In the genomic region with DNA sequence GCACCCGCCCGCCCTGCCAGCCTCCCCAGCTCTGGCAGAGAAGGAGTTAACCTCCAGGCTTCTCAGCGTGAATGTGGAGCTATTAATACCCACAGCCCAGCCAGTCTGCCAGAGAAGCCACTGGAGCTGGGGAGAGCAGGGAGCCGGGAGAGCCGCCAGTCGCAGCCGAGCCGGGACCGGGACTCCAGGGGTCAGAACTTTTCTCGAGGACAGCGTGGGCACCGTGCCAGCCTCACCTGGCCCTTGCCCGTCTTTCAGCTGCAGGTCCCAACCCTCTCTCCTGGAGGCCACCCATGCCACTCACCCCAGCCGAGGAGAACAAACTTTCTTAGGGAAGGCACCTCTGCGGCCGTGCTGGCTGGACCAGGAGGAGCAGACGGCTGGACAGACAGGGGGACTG, we compare ENCODE assay signal across 12 cellular contexts.
DNase-seq lines count a peak whose midpoint lies in the region; TF ChIP-seq lines count a peak whose summit lies in the region.
"Had no signal": no experiment of that assay in that cellular context is flagged by ENCODE, and none has a peak within 500 bp of the region (broad histone marks: within the 10 kb centered on the region; RNA-seq: fewer than 3 reads in every experiment).

No MANE protein-coding gene starts in this region.

- peaks cover 10% of the 10 kb centered on the region for H3K27me3 Mint-ChIP-seq in nephron (ENCODE audit: low read depth)
- H3K27me3 Mint-ChIP-seq: activated CD8-positive, alpha-beta T cell treated with anti-CD3 and anti-CD28 coated beads for 36 hours had no signal

- no peak overlapping the region for H3K27ac Mint-ChIP-seq in nephron
- H3K27ac Mint-ChIP-seq: activated CD8-positive, alpha-beta T cell treated with anti-CD3 and anti-CD28 coated beads for 36 hours had no signal

- peak; percentile 9 for DNase-seq in AG10803 (ENCODE audit: low read depth)
- peak; percentile 29 for DNase-seq in NCI-H2227 treated with DMSO at 0.1 percent for 48 hours (lab: John Stamatoyannopoulos, UW)
- DNase-seq in fibroblast of gingiva (ENCODE audit: low read depth): peak; percentile 13
- no peak for DNase-seq in NCI-H345 treated with DMSO at 0.1 percent for 48 hours (lab: John Stamatoyannopoulos, UW; ENCODE audit: unreplicated experiment)
- no peak for DNase-seq in GM10266 (ENCODE audit: extremely low spot score)
- DNase-seq in RKO (ENCODE audit: low spot score): no peak
- DNase-seq in activated gamma-delta T cell (lab: John Stamatoyannopoulos, UW): no peak
- DNase-seq: activated CD8-positive, alpha-beta T cell treated with anti-CD3 and anti-CD28 coated beads for 36 hours; NCI-H1436; stimulated activated CD8-positive, alpha-beta memory T cell treated with anti-CD3 and anti-CD28 coated beads, Interleukin-4, amount 100 ng/mL, for 48 hours had no signal

- no peaks in the 10 kb centered on the region for H3K9me3 Mint-ChIP-seq in nephron
- H3K9me3 Mint-ChIP-seq: activated CD8-positive, alpha-beta T cell treated with anti-CD3 and anti-CD28 coated beads for 36 hours; central memory CD8-positive, alpha-beta T cell had no signal

- TF ChIP-seq CTCF in AG10803 (conservative IDR thresholded peaks at IDR 0.05; ENCODE audit: low read length) (no peak), nephron (IDR thresholded peaks at IDR 0.05; ENCODE audit: unreplicated experiment in 3 of 3) (no peak), GM10266 (IDR thresholded peaks at IDR 0.05; ENCODE audit: control insufficient read depth, insufficient read depth, low read depth, missing control alignments) (no peak)

- H3K36me3 Mint-ChIP-seq in nephron (ENCODE audit: low read depth): no peaks in the 10 kb centered on the region

- peaks cover 7% of the 10 kb centered on the region for H3K4me1 Mint-ChIP-seq in nephron

- peak overlapping the region; percentile 20 to 58 (median 48) for H3K4me3 Mint-ChIP-seq in nephron
- H3K4me3 Mint-ChIP-seq: activated CD8-positive, alpha-beta T cell treated with anti-CD3 and anti-CD28 coated beads for 36 hours; central memory CD8-positive, alpha-beta T cell had no signal

- H3K4me3 ChIP-seq in AG10803 (ENCODE audit: low read length): no peak overlapping the region

Comparison
In these comparisons a context has a peak if more than half of its experiments do, and no peak if none do; other contexts are left out.
1. DNase-seq: peak in AG10803 (single experiment), NCI-H2227 treated with DMSO at 0.1 percent for 48 hours (single experiment) and fibroblast of gingiva (single experiment); none in NCI-H345 treated with DMSO at 0.1 percent for 48 hours (single experiment), GM10266 (single experiment), RKO (single experiment) and activated gamma-delta T cell (single experiment).